Comparison of ENCODE assay signal across 13 cellular contexts in the genomic region with DNA sequence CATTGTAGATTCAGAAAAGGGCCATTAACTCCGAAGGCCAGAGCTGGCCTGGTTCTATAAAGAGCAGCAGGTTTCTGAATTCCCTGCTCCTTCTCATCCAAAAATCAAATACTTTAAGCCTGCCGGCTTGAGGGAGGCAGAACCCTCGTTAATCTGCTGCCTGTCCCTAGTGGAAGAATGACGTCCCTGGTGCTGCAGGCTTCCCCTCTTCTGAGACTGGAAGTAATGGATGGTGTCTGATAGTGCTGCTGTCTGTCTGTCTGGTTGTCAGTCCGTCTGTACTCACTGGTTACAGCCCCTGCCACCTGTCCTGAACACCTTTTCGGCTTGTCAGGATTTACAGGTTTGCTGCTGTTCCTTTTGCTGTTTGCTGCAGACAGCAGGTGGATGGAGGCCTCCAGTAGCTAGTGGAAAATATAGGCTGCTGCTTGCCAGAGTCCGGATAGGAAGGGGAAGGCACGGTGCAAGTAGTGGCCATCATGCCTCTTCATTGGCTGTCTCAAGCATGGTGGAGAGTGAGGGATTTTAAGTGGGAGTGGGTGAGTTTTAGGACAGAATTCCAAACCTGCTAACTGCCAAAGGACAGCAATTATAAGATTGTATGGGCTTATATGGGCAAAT. TPM values are rescaled to one million over a fixed set of nuclear protein-coding genes. Genes with fewer than 3 reads are reported as not detected.
"Had no signal": no experiment of that assay in that cellular context is flagged by ENCODE, and none has a peak within 500 bp of the region (broad histone marks: within the 10 kb centered on the region; RNA-seq: fewer than 3 reads in every experiment).

No MANE protein-coding gene starts in this region.

- H3K4me3 Mint-ChIP-seq: activated naive CD4-positive, alpha-beta T cell treated with anti-CD3 and anti-CD28 coated beads for 36 hours; effector memory CD8-positive, alpha-beta T cell had no signal

- H3K9me3 ChIP-seq: gastroesophageal sphincter, neutrophil, right atrium auricular region, stomach, vagina had no signal

- H3K27ac ChIP-seq: coronary artery, gastroesophageal sphincter, neutrophil, right atrium auricular region, skin epidermis, stomach, vagina had no signal

- H3K9me3 Mint-ChIP-seq: activated naive CD4-positive, alpha-beta T cell treated with anti-CD3 and anti-CD28 coated beads for 36 hours had no signal

- DNase-seq: activated naive CD4-positive, alpha-beta T cell treated with anti-CD3 and anti-CD28 coated beads for 36 hours; effector memory CD8-positive, alpha-beta T cell; hippocampal formation; kidney glomerular epithelial cell; stimulated activated CD4-positive, alpha-beta T cell treated with anti-CD3 and anti-CD28 coated beads, Interleukin-4, amount 100 ng/mL, for 4 hours; stomach; T1000 had no signal

- H3K4me1 ChIP-seq: right atrium auricular region had no signal

- H3K27ac Mint-ChIP-seq: activated naive CD4-positive, alpha-beta T cell treated with anti-CD3 and anti-CD28 coated beads for 36 hours; effector memory CD8-positive, alpha-beta T cell had no signal

- H3K4me3 ChIP-seq: coronary artery, gastroesophageal sphincter, right atrium auricular region, skin epidermis, stomach, vagina had no signal

- H3K36me3 ChIP-seq: gastroesophageal sphincter, neutrophil, right atrium auricular region, stomach, vagina had no signal

- H3K27me3 ChIP-seq: vagina had no signal

RNA-seq across cellular contexts. Expression of gene RIMS1, which starts 2.5 kb away (rescaled TPM):
- total RNA-seq: activated naive CD4-positive, alpha-beta T cell treated with anti-CD3 and anti-CD28 coated beads for 36 hours had no signal
